9 cellular contexts compared by ENCODE assay signal in genomic region chr16:58516768-58517107, GRCh38. TPM values are rescaled to one million over a fixed set of nuclear protein-coding genes. Genes with fewer than 3 reads are reported as not detected.
A peak's percentile ranks its signal among the peaks of the same experiment; 100 is the strongest.
DNase-seq lines count a peak whose midpoint lies in the region; ATAC-seq and TF ChIP-seq lines count a peak whose summit lies in the region.
"Had no signal": no experiment of that assay in that cellular context is flagged by ENCODE, and none has a peak within 500 bp of the region (broad histone marks: within the 10 kb centered on the region; RNA-seq: fewer than 3 reads in every experiment).

No MANE protein-coding gene starts in this region.

- 92 to 96% methylated on average over 4 of the region's 4 CpGs for WGBS in aorta, 2 donors

- H3K27ac Mint-ChIP-seq in chondrocyte (ENCODE audit: unreplicated experiment) (no peak overlapping the region), osteocyte (ENCODE audit: unreplicated experiment) (peak overlapping the region; percentile 16)

- ATAC-seq in aorta (ENCODE audit: low FRiP score) (no peak), HG03280 (IDR thresholded peaks at IDR 0.05; ENCODE audit: unreplicated experiment) (no peak), HG03469 (IDR thresholded peaks at IDR 0.05; ENCODE audit: unreplicated experiment) (no peak)

- H3K9me3 ChIP-seq in aorta (ENCODE audit: control insufficient read depth, low read length): no peaks in the 10 kb centered on the region

- TF ChIP-seq CTCF in chondrocyte (IDR thresholded peaks at IDR 0.05) (no peak), osteocyte (IDR thresholded peaks at IDR 0.05) (no peak)

- H3K4me3 ChIP-seq in aorta (ENCODE audit: low read length in 2 of 2): no peak overlapping the region

- H3K27me3 Mint-ChIP-seq in chondrocyte (ENCODE audit: low read depth): no peaks in the 10 kb centered on the region
- no peaks in the 10 kb centered on the region for H3K27me3 Mint-ChIP-seq in osteocyte (ENCODE audit: unreplicated experiment)

- no peak overlapping the region for H3K27ac ChIP-seq in aorta (ENCODE audit: low read depth in 1 of 2, low read length in 2 of 2)

- no peaks in the 10 kb centered on the region for H3K9me3 Mint-ChIP-seq in chondrocyte (ENCODE audit: low read depth)
- H3K9me3 Mint-ChIP-seq in osteocyte (ENCODE audit: unreplicated experiment): no peaks in the 10 kb centered on the region

- H3K4me3 Mint-ChIP-seq in chondrocyte (ENCODE audit: unreplicated experiment): peak overlapping the region; percentile 9
- peak overlapping the region; percentile 60 for H3K4me3 Mint-ChIP-seq in osteocyte (ENCODE audit: unreplicated experiment)

- H3K36me3 Mint-ChIP-seq in chondrocyte (ENCODE audit: low read depth) (peaks cover 11% of the 10 kb centered on the region), osteocyte (ENCODE audit: unreplicated experiment) (peaks cover 21% of the 10 kb centered on the region)

- H3K4me1 Mint-ChIP-seq in chondrocyte (ENCODE audit: low read depth) (peaks cover 16% of the 10 kb centered on the region), osteocyte (ENCODE audit: unreplicated experiment) (peaks cover 12% of the 10 kb centered on the region)

- H3K4me1 ChIP-seq in aorta (ENCODE audit: control insufficient read depth in 1 of 2, insufficient read depth in 2 of 2, low read length in 2 of 2): no peaks in the 10 kb centered on the region

- no peaks in the 10 kb centered on the region for H3K27me3 ChIP-seq in aorta (ENCODE audit: control insufficient read depth in 1 of 2, insufficient read depth in 2 of 2, low read length in 1 of 2)

- DNase-seq in SIG-M5 treated with dmso at 0.1 percent for 504 hours (lab: John Stamatoyannopoulos, UW; ENCODE audit: unreplicated experiment) (peak; percentile 10), SIG-M5 (lab: John Stamatoyannopoulos, UW) (no peak), MV-4-11 (lab: John Stamatoyannopoulos, UW) (peak; percentile 2), chondrocyte (ENCODE audit: low spot score) (no peak), osteocyte (ENCODE audit: extremely low spot score, unreplicated experiment) (no peak), aorta (no peak)
- DNase-seq: stimulated activated CD4-positive, alpha-beta T cell treated with anti-CD3 and anti-CD28 coated beads, Interleukin-2, amount 100 ng/mL, for 48 hours had no signal

- H3K36me3 ChIP-seq in aorta (ENCODE audit: control insufficient read depth in 1 of 2, insufficient read depth in 2 of 2, low read length in 1 of 2): peaks cover 0 to 6% of the 10 kb centered on the region in 2 donors

- intact Hi-C loops in aorta (cut with DNase I): loop anchor here (10.0 kb wide), 3 partner anchors 118 to 218 kb away; partner anchors contain the start of gene GOT2 (in 2 of the 2)

RNA-seq across cellular contexts. Expression of gene SETD6, which starts 1.4 kb away (rescaled TPM):
- total RNA-seq in chondrocyte: 10.4 to 16.4 TPM (median 13.0 TPM) in 3 replicates
- 17.3 and 19.9 TPM in 2 replicates for total RNA-seq in osteocyte
- 10 to 100 TPM; 11.1 to 16.2 TPM for total RNA-seq in aorta
- polyA plus RNA-seq in aorta: 10 to 100 TPM in 1 of 2 donors, 1 to 10 TPM in 1; 4.9 to 19.3 TPM

RNA-seq across cellular contexts. Expression of gene NDRG4, which starts 16.8 kb away (rescaled TPM):
- 5.8 to 8.7 TPM (median 6.0 TPM) in 3 replicates for total RNA-seq in chondrocyte
- total RNA-seq in osteocyte: 10.5 and 13.1 TPM in 2 replicates
- total RNA-seq in aorta: 1 to 10 TPM; 6.9 to 8.4 TPM
- 1 to 10 TPM; 7.8 to 9.6 TPM for polyA plus RNA-seq in aorta

Comparison
In these comparisons a context has a peak if more than half of its experiments do, and no peak if none do; other contexts are left out.
1. DNase-seq: peak in SIG-M5 treated with dmso at 0.1 percent for 504 hours (single experiment) and MV-4-11 (single experiment); none in SIG-M5 (single experiment), chondrocyte (single experiment), osteocyte (single experiment) and aorta (0 of 2).